ENCODE assay signal across 1 cellular context in genomic region chrX:153365670-153366069, GRCh38.
TF ChIP-seq lines count a peak whose summit lies in the region.

No MANE protein-coding gene starts in this region.

TF ChIP-seq in GM23338, 12 proteins besides CTCF, POLR2A, EP300 and RAD21 (continued from another document):
- TF ChIP-seq ZNF462 (CRISPR knock-in tag; IDR thresholded peaks at IDR 0.05): no peak
- no peak for TF ChIP-seq STAT1 (IDR thresholded peaks at IDR 0.05; ENCODE audit: unreplicated experiment)
TF ChIP-seq in GM23338: peak in this region for 0.
